In the genomic region with DNA sequence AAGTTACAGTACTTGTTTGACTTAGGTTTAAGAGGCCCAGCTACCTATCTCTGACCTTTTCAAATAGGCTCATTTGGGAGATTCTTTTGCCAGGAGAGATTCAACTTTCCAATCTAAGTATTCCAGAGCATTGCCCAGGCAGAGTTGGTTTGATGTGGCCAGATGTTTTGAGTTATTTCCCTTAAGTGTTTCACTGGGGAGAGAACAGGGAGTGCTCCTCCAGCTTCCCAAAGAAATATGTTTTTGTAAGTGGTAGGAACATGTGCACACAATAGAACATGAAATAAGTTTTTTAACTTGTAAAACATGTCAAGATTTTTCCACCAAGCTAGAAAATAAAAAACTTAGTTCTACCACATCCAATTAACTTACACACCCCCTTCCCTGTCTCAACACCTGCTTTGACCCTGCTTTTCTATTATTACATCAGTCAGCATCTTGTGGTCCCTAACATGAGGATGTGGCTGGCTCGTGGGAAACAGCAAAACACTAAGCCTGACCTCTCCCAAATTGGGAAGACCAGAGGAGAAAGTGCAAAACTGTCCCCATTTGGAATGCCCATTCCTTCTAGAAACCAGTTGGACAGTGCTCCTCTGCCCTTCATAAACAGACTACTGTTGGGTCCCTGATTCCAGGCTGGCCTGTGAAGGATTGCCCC, we compare ENCODE assay signal across 15 cellular contexts.
DNase-seq lines count a peak whose midpoint lies in the region; ATAC-seq and TF ChIP-seq lines count a peak whose summit lies in the region.
"Had no signal": no experiment of that assay in that cellular context is flagged by ENCODE, and none has a peak within 500 bp of the region (broad histone marks: within the 10 kb centered on the region; RNA-seq: fewer than 3 reads in every experiment).

No MANE protein-coding gene starts in this region.

- H3K27me3 ChIP-seq in SJCRH30, result no peaks in the 10 kb centered on the region

- peaks cover 9% of the 10 kb centered on the region for H3K4me1 ChIP-seq in SJCRH30

- peak overlapping the region; percentile 5; the same call in 1 of the 2 replicates for H3K27ac ChIP-seq in SJCRH30

- TF ChIP-seq CTCF in HFF-Myc (IDR thresholded peaks at IDR 0.05; ENCODE audit: low read depth, low read length, missing control alignments), result no peak

- intact Hi-C loops in sciatic nerve (cut with DNase I), result no loop called here

- peaks cover 14% of the 10 kb centered on the region for H3K36me3 ChIP-seq in SJCRH30

- H3K4me3 ChIP-seq in HFF-Myc (replicated peaks; ENCODE audit: low read depth, low read length) (no peak overlapping the region), SJCRH30 (no peak overlapping the region)
- H3K4me3 ChIP-seq: GM23338 had no signal

- no peaks in the 10 kb centered on the region for H3K9me3 ChIP-seq in SJCRH30 (replicated peaks)

- DNase-seq in HFF-Myc (ENCODE audit: extremely low read depth, low read depth), result peak; percentile 29
- DNase-seq in SJCRH30, result no peak
- peak; percentile 59 for DNase-seq in fibroblast of gingiva (ENCODE audit: low read depth)
- DNase-seq in sciatic nerve (ENCODE audit: low spot score), result no peak
- no peak for DNase-seq in NOMO-1 (lab: John Stamatoyannopoulos, UW; ENCODE audit: unreplicated experiment in 2 of 2)
- no peak for DNase-seq in activated CD4-positive, alpha-beta T cell treated with anti-CD3 and anti-CD28 coated beads for 1 hour
- no peak for DNase-seq in COLO668 (lab: John Stamatoyannopoulos, UW; ENCODE audit: unreplicated experiment)
- DNase-seq: ACHN; C1 segment of cervical spinal cord; CD4-positive, alpha-beta T cell; DND-41; GDM1; H7 had no signal

- ATAC-seq in sciatic nerve, result peak; percentile 90
- no peak for ATAC-seq in GM21717 (IDR thresholded peaks at IDR 0.05; ENCODE audit: unreplicated experiment)
- ATAC-seq: GM23338 had no signal

Comparison
In these comparisons a context has a peak if more than half of its experiments do, and no peak if none do; other contexts are left out.
1. DNase-seq: peak in HFF-Myc (single experiment) and fibroblast of gingiva (single experiment); none in SJCRH30 (0 of 2), sciatic nerve (single experiment), NOMO-1 (0 of 2), activated CD4-positive, alpha-beta T cell treated with anti-CD3 and anti-CD28 coated beads for 1 hour (single experiment) and COLO668 (single experiment).